Comparison of ENCODE assay signal across 8 cellular contexts in genomic region chr21:36209626-36210171, GRCh38. TPM values are rescaled to one million over a fixed set of nuclear protein-coding genes. Genes with fewer than 3 reads are reported as not detected.
A peak's percentile ranks its signal among the peaks of the same experiment; 100 is the strongest.
DNase-seq lines count a peak whose midpoint lies in the region; ATAC-seq and TF ChIP-seq lines count a peak whose summit lies in the region.

No MANE protein-coding gene starts in this region.

- peaks cover 43% of the 10 kb centered on the region for H3K36me3 ChIP-seq in left ventricle myocardium inferior

- peaks cover 11 to 14% (median 13%) of the 10 kb centered on the region in 3 donors for H3K4me1 Mint-ChIP-seq in naive B cell

- peaks cover 7% of the 10 kb centered on the region for H3K4me1 ChIP-seq in left ventricle myocardium inferior

- H3K9me3 ChIP-seq in left ventricle myocardium inferior (replicated peaks), result no peaks in the 10 kb centered on the region

- H3K4me3 ChIP-seq in left ventricle myocardium inferior, result no peak overlapping the region
- H3K4me3 ChIP-seq in dorsolateral prefrontal cortex, result no peak overlapping the region

- H3K27ac ChIP-seq in left ventricle myocardium inferior (replicated peaks), result no peak overlapping the region
- H3K27ac ChIP-seq in dorsolateral prefrontal cortex, result peak overlapping the region in 1 of 59 donors; percentile 53

- ATAC-seq in Right ventricle myocardium superior (ENCODE audit: poor library complexity), result no peak
- ATAC-seq in naive B cell (ENCODE audit: low read depth in 2 of 2), result peak in 1 of 2 donors; percentile 28
- ATAC-seq in activated CD4-positive, CD25-positive, alpha-beta regulatory T cell treated with anti-CD3 and anti-CD28 coated beads, Interleukin-2, amount 50 U/mL, for 24 hours, result no peak

- intact Hi-C loops in left ventricle myocardium inferior (cut with micrococcal nuclease), result loop anchor here (10.0 kb wide), 1 partner anchor 65 kb away; no protein-coding TSS in a partner anchor
- intact Hi-C loops in Right ventricle myocardium superior (cut with DNase I), result loop anchor here (5.0 kb wide), 1 partner anchor 72 kb away; the partner anchor contains the start of gene CBR3
- intact Hi-C loops in dorsolateral prefrontal cortex (cut with DNase I), result loop anchor here in 1 of 2 donors (5.0 kb wide), 1 partner anchor 67 kb away; no protein-coding TSS in a partner anchor

- H3K4me3 Mint-ChIP-seq in naive B cell, result no peak overlapping the region

- no peaks in the 10 kb centered on the region for H3K9me3 Mint-ChIP-seq in naive B cell

- H3K27me3 ChIP-seq in left ventricle myocardium inferior (ENCODE audit: low read depth) (no peaks in the 10 kb centered on the region), dorsolateral prefrontal cortex (no peaks in the 10 kb centered on the region)

- H3K36me3 Mint-ChIP-seq in naive B cell, result peaks cover 23 to 33% of the 10 kb centered on the region in 2 donors

- no peaks in the 10 kb centered on the region for H3K27me3 Mint-ChIP-seq in naive B cell

- peak overlapping the region in 3 of 6 donors; percentile 5 to 74 (median 5) for H3K27ac Mint-ChIP-seq in naive B cell

- DNase-seq in left ventricle myocardium inferior (no peak), Right ventricle myocardium superior (no peak), NCI-H1436 (lab: John Stamatoyannopoulos, UW) (peak; percentile 35), T-helper 9 cell (peak; percentile 23), dorsolateral prefrontal cortex (peak in 2 of 10 donors; percentile 25 to 74), naive B cell (peak; percentile 25), GM19240 (ENCODE audit: insufficient read length, low spot score) (no peak)

- TF ChIP-seq CTCF in left ventricle myocardium inferior (IDR thresholded peaks at IDR 0.05; ENCODE audit: borderline replicate concordance) (peak; percentile 63), dorsolateral prefrontal cortex (IDR thresholded peaks at IDR 0.05 in 54 of 56, conservative IDR thresholded peaks at IDR 0.05 in 2 of 56; ENCODE audit: low read depth in 1 of 56, partially characterized antibody in 56 of 56) (peak in 49 of 56 donors; percentile 17 to 60 (median 40))

RNA-seq across cellular contexts. Expression of gene DOP1B, which starts 53.1 kb away (rescaled TPM):
- total RNA-seq in left ventricle myocardium inferior (13.6 TPM), Right ventricle myocardium superior (14.1 TPM), dorsolateral prefrontal cortex (10 to 100 TPM; 16.0 to 44.6 (median 30.0) TPM)
- polyA plus RNA-seq in naive B cell (ENCODE audit: low read depth in 6 of 6), result 10 to 100 TPM; 13.8 to 43.2 (median 29.3) TPM

Comparison
In these comparisons a context has a peak if more than half of its experiments do, and no peak if none do; other contexts are left out.
1. DNase-seq: peak in NCI-H1436 (single experiment), T-helper 9 cell (single experiment) and naive B cell (single experiment); none in left ventricle myocardium inferior (single experiment), Right ventricle myocardium superior (single experiment) and GM19240 (single experiment).